Comparison of ENCODE assay signal across 16 cellular contexts in the genomic region with DNA sequence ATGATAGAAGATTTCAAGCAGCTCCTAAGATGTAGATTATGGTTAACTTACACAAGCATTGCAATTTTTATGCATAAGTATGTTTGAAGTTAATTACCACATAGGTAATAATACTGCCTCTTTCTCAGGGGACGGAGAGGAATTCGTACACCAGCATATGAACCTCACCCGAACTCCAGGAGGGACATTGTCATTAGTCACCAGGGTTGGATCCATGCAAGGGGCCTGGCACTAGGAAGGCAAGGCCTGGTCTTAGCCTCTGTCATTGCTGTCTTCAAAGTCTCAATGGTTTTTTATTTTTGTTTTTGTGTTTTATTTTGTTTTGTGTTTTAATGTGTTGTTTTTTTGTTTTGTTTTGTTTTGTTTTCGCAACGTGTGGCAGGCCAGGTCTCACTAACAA.
DNase-seq lines count a peak whose midpoint lies in the region; ATAC-seq and TF ChIP-seq lines count a peak whose summit lies in the region.
"Had no signal": no experiment of that assay in that cellular context is flagged by ENCODE, and none has a peak within 500 bp of the region (broad histone marks: within the 10 kb centered on the region; RNA-seq: fewer than 3 reads in every experiment).

No MANE protein-coding gene starts in this region.

- H3K27ac Mint-ChIP-seq in nephron, result peak overlapping the region in 2 of 3 experiments; percentile 43 to 59
- H3K27ac Mint-ChIP-seq: B cell; CD4-positive, alpha-beta T cell; GM23338; HFFc6 had no signal

- H3K4me3 Mint-ChIP-seq in nephron, result no peak overlapping the region
- H3K4me3 Mint-ChIP-seq: B cell; CD4-positive, alpha-beta T cell; GM23338; HFFc6 had no signal

- peaks cover 27% of the 10 kb centered on the region for H3K27me3 Mint-ChIP-seq in nephron (ENCODE audit: low read depth)
- H3K27me3 Mint-ChIP-seq: CD4-positive, alpha-beta T cell had no signal

- DNase-seq in activated effector memory CD4-positive, alpha-beta T cell treated with anti-CD3 and anti-CD28 coated beads, Interleukin-2, amount 50 U/mL, for 16 hours, result peak; percentile 37
- no peak for DNase-seq in activated effector memory CD4-positive, alpha-beta T cell treated with Interleukin-2 at 50 U/mL for 16 hours
- DNase-seq in M059J (ENCODE audit: low read depth) (peak; percentile 19), GM13976 (ENCODE audit: low spot score) (no peak), HAP-1 (ENCODE audit: low spot score in 2 of 2) (no peak)
- DNase-seq: Caco-2; CD4-positive, alpha-beta T cell; DMS79 treated with DMSO at 0.1 percent for 48 hours; EL; HFFc6 had no signal

- peaks cover 5% of the 10 kb centered on the region; the same call in 1 of the 2 replicates for H3K27me3 ChIP-seq in HAP-1 (ENCODE audit: low read depth)

- no peaks in the 10 kb centered on the region for H3K36me3 ChIP-seq in HAP-1 (replicated peaks)

- no peaks in the 10 kb centered on the region for H3K9me3 Mint-ChIP-seq in nephron
- H3K9me3 Mint-ChIP-seq: CD4-positive, alpha-beta T cell had no signal

- no peak overlapping the region for H3K4me3 ChIP-seq in HAP-1
- H3K4me3 ChIP-seq: GM12878, GM23338 had no signal

- in situ Hi-C loops in GM13976 (cut with MboI; ENCODE audit: low sequenced_read_pairs, unreplicated experiment), result no loop called here
- in situ Hi-C loops in HAP-1 (cut with MboI; ENCODE audit: low sequenced_read_pairs), result no loop called here

- TF ChIP-seq CTCF in nephron (IDR thresholded peaks at IDR 0.05; ENCODE audit: unreplicated experiment in 3 of 3), result no peak
- no peak for TF ChIP-seq CTCF in GM13976 (IDR thresholded peaks at IDR 0.05; ENCODE audit: borderline replicate concordance, control extremely low read depth, extremely low read depth, insufficient read depth, missing control alignments)

- no peak for ATAC-seq in GM18858 (IDR thresholded peaks at IDR 0.05; ENCODE audit: unreplicated experiment)
- ATAC-seq: GM12878, GM23338, HCT116 had no signal

- H3K36me3 Mint-ChIP-seq in nephron (ENCODE audit: low read depth), result no peaks in the 10 kb centered on the region

- no peaks in the 10 kb centered on the region for H3K4me1 ChIP-seq in HAP-1

- peaks cover 18% of the 10 kb centered on the region for H3K4me1 Mint-ChIP-seq in nephron
- H3K4me1 Mint-ChIP-seq: B cell had no signal

- H3K9me3 ChIP-seq in HAP-1, result no peaks in the 10 kb centered on the region
- H3K9me3 ChIP-seq: Caco-2 had no signal

Comparison
In these comparisons a context has a peak if more than half of its experiments do, and no peak if none do; other contexts are left out.
1. DNase-seq: peak in activated effector memory CD4-positive, alpha-beta T cell treated with anti-CD3 and anti-CD28 coated beads, Interleukin-2, amount 50 U/mL, for 16 hours (single experiment) and M059J (single experiment); none in activated effector memory CD4-positive, alpha-beta T cell treated with Interleukin-2 at 50 U/mL for 16 hours (single experiment), GM13976 (single experiment) and HAP-1 (0 of 2).